In the genomic region with DNA sequence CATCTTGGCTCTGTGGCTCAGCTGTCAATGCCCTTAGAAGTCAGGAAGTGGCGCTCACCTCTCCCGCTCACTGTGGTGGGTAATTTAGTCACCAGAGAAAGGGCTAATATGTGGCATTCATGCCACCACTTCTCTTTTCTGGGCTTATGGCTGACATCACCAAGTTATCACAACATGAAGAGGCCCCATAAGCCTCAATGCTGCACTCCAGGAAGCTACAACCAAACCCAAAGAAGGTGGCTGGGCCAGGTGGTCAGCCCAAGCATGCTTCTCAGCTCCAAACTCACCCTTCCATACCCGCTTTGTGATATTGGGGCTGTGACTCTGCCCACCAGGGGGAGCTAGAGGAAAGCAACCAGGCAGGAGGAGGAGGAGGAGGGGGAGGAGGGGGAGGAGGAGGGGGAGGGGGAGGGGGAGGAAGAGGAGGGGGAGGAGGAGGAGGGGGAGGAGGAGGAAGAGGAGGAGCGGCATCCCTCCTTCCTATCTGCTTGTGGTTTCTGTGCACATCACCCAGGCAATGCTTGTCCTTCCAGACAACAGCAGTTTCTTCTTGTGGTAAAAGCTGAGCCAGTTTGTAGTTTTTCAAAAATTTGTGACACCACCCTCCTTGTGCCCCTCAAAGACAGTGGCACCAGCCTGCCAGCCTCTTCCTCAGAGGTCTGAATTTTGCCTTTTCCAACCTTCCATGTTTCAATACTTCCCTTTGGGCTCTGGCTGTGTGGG, we compare ENCODE assay signal across 1 cellular context.
TF ChIP-seq lines count a peak whose summit lies in the region.

No MANE protein-coding gene starts in this region.

TF ChIP-seq in GM23338, 12 proteins besides CTCF, POLR2A, EP300 and RAD21 (continued from another document):
- TF ChIP-seq, protein P1, sequence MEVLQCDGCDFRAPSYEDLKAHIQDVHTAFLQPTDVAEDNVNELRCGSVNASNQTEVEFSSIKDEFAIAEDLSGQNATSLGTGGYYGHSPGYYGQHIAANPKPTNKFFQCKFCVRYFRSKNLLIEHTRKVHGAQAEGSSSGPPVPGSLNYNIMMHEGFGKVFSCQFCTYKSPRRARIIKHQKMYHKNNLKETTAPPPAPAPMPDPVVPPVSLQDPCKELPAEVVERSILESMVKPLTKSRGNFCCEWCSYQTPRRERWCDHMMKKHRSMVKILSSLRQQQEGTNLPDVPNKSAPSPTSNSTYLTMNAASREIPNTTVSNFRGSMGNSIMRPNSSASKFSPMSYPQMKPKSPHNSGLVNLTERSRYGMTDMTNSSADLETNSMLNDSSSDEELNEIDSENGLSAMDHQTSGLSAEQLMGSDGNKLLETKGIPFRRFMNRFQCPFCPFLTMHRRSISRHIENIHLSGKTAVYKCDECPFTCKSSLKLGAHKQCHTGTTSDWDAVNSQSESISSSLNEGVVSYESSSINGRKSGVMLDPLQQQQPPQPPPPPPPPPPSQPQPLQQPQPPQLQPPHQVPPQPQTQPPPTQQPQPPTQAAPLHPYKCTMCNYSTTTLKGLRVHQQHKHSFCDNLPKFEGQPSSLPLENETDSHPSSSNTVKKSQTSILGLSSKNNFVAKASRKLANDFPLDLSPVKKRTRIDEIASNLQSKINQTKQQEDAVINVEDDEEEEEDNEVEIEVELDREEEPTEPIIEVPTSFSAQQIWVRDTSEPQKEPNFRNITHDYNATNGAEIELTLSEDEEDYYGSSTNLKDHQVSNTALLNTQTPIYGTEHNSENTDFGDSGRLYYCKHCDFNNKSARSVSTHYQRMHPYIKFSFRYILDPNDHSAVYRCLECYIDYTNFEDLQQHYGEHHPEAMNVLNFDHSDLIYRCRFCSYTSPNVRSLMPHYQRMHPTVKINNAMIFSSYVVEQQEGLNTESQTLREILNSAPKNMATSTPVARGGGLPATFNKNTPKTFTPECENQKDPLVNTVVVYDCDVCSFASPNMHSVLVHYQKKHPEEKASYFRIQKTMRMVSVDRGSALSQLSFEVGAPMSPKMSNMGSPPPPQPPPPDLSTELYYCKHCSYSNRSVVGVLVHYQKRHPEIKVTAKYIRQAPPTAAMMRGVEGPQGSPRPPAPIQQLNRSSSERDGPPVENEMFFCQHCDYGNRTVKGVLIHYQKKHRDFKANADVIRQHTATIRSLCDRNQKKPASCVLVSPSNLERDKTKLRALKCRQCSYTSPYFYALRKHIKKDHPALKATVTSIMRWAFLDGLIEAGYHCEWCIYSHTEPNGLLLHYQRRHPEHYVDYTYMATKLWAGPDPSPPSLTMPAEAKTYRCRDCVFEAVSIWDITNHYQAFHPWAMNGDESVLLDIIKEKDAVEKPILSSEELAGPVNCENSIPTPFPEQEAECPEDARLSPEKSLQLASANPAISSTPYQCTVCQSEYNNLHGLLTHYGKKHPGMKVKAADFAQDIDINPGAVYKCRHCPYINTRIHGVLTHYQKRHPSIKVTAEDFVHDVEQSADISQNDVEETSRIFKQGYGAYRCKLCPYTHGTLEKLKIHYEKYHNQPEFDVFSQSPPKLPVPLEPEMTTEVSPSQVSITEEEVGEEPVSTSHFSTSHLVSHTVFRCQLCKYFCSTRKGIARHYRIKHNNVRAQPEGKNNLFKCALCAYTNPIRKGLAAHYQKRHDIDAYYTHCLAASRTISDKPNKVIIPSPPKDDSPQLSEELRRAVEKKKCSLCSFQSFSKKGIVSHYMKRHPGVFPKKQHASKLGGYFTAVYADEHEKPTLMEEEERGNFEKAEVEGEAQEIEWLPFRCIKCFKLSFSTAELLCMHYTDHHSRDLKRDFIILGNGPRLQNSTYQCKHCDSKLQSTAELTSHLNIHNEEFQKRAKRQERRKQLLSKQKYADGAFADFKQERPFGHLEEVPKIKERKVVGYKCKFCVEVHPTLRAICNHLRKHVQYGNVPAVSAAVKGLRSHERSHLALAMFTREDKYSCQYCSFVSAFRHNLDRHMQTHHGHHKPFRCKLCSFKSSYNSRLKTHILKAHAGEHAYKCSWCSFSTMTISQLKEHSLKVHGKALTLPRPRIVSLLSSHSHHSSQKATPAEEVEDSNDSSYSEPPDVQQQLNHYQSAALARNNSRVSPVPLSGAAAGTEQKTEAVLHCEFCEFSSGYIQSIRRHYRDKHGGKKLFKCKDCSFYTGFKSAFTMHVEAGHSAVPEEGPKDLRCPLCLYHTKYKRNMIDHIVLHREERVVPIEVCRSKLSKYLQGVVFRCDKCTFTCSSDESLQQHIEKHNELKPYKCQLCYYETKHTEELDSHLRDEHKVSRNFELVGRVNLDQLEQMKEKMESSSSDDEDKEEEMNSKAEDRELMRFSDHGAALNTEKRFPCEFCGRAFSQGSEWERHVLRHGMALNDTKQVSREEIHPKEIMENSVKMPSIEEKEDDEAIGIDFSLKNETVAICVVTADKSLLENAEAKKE (CRISPR knock-in tag; IDR thresholded peaks at IDR 0.05): no peak
- TF ChIP-seq, protein P2, sequence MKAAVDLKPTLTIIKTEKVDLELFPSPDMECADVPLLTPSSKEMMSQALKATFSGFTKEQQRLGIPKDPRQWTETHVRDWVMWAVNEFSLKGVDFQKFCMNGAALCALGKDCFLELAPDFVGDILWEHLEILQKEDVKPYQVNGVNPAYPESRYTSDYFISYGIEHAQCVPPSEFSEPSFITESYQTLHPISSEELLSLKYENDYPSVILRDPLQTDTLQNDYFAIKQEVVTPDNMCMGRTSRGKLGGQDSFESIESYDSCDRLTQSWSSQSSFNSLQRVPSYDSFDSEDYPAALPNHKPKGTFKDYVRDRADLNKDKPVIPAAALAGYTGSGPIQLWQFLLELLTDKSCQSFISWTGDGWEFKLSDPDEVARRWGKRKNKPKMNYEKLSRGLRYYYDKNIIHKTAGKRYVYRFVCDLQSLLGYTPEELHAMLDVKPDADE (IDR thresholded peaks at IDR 0.05): no peak
- TF ChIP-seq CREB1 (CRISPR knock-in tag; IDR thresholded peaks at IDR 0.05; ENCODE audit: low read depth): no peak
- no peak for TF ChIP-seq EZH2phosphoT487 (IDR thresholded peaks at IDR 0.05; ENCODE audit: unreplicated experiment)
- TF ChIP-seq, protein P3, sequence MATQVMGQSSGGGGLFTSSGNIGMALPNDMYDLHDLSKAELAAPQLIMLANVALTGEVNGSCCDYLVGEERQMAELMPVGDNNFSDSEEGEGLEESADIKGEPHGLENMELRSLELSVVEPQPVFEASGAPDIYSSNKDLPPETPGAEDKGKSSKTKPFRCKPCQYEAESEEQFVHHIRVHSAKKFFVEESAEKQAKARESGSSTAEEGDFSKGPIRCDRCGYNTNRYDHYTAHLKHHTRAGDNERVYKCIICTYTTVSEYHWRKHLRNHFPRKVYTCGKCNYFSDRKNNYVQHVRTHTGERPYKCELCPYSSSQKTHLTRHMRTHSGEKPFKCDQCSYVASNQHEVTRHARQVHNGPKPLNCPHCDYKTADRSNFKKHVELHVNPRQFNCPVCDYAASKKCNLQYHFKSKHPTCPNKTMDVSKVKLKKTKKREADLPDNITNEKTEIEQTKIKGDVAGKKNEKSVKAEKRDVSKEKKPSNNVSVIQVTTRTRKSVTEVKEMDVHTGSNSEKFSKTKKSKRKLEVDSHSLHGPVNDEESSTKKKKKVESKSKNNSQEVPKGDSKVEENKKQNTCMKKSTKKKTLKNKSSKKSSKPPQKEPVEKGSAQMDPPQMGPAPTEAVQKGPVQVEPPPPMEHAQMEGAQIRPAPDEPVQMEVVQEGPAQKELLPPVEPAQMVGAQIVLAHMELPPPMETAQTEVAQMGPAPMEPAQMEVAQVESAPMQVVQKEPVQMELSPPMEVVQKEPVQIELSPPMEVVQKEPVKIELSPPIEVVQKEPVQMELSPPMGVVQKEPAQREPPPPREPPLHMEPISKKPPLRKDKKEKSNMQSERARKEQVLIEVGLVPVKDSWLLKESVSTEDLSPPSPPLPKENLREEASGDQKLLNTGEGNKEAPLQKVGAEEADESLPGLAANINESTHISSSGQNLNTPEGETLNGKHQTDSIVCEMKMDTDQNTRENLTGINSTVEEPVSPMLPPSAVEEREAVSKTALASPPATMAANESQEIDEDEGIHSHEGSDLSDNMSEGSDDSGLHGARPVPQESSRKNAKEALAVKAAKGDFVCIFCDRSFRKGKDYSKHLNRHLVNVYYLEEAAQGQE (IDR thresholded peaks at IDR 0.05; ENCODE audit: unreplicated experiment): no peak
